ENCODE assay signal across 3 cellular contexts in genomic region chr1:20343937-20344302, GRCh38.
TF ChIP-seq lines count a peak whose summit lies in the region.

No MANE protein-coding gene starts in this region.

TF ChIP-seq in HEK293, 187 proteins besides CTCF, POLR2A, EP300 and RAD21 (continued from another document):
- TF ChIP-seq ZSCAN4 (tag by site-specific recombination; IDR thresholded peaks at IDR 0.05) (no peak), ZNF112 (tag by site-specific recombination; IDR thresholded peaks at IDR 0.05) (no peak), ZNF354C (tag by site-specific recombination; IDR thresholded peaks at IDR 0.05; ENCODE audit: borderline replicate concordance, low read depth) (no peak), ZSCAN5A (tag by site-specific recombination; IDR thresholded peaks at IDR 0.05) (no peak), YY2 (tag by site-specific recombination; IDR thresholded peaks at IDR 0.05) (no peak), EGR2 (tag by site-specific recombination; IDR thresholded peaks at IDR 0.05; ENCODE audit: low read depth) (peak; percentile 71), ZSCAN18 (tag by site-specific recombination; IDR thresholded peaks at IDR 0.05) (no peak), KLF1 (tag by site-specific recombination; IDR thresholded peaks at IDR 0.05) (no peak)

TF ChIP-seq in WTC11, 78 proteins besides CTCF, POLR2A, EP300 and RAD21 (continued from another document):
- 0 out of 2 replicates have a peak, but pooled peaks have one; percentile 24 for TF ChIP-seq PRDM15 (CRISPR knock-in tag; IDR thresholded peaks at IDR 0.05)
TF ChIP-seq in WTC11: peak in this region for 1.

TF ChIP-seq in SK-N-SH, 30 proteins besides CTCF, POLR2A, EP300 and RAD21 (continued from another document):
- TF ChIP-seq ZBTB33 (IDR thresholded peaks at IDR 0.05; ENCODE audit: borderline replicate concordance, low read depth) (no peak), NRF1 (IDR thresholded peaks at IDR 0.05; ENCODE audit: low read depth, low read length) (no peak), NFIC (IDR thresholded peaks at IDR 0.05; ENCODE audit: borderline replicate concordance) (no peak), TAF1 (IDR thresholded peaks at IDR 0.05; ENCODE audit: borderline replicate concordance, low read depth, low read length) (no peak), USF2 (IDR thresholded peaks at IDR 0.05; ENCODE audit: borderline replicate concordance, low read depth, low read length) (no peak), MEF2A (IDR thresholded peaks at IDR 0.05; ENCODE audit: borderline replicate concordance, low read depth) (no peak), IRF3 (IDR thresholded peaks at IDR 0.05; ENCODE audit: low read depth, low read length) (no peak), MAX (IDR thresholded peaks at IDR 0.05; ENCODE audit: low read depth) (no peak)
TF ChIP-seq in SK-N-SH: peak in this region for 0.
